ENCODE assay signal across 12 cellular contexts in genomic region chr15:40063563-40064011, GRCh38. TPM values are rescaled to one million over a fixed set of nuclear protein-coding genes. Genes with fewer than 3 reads are reported as not detected.
DNase-seq lines count a peak whose midpoint lies in the region; ATAC-seq and TF ChIP-seq lines count a peak whose summit lies in the region.
"Had no signal": no experiment of that assay in that cellular context is flagged by ENCODE, and none has a peak within 500 bp of the region (broad histone marks: within the 10 kb centered on the region; RNA-seq: fewer than 3 reads in every experiment).

No MANE protein-coding gene starts in this region.

- no peak overlapping the region for H3K4me3 Mint-ChIP-seq in activated CD8-positive, alpha-beta T cell treated with anti-CD3 and anti-CD28 coated beads for 36 hours
- no peak overlapping the region for H3K4me3 Mint-ChIP-seq in activated CD8-positive, alpha-beta T cell treated with anti-CD3 and anti-CD28 coated beads, Interleukin-2, amount 10 ng/mL, durations not matched to agents 7 days and 5 days

- CTCF ChIA-PET in activated CD8-positive, alpha-beta T cell treated with anti-CD3 and anti-CD28 coated beads for 36 hours (lab: Charles Lee) = interaction anchor here (1.3 to 7.0 kb wide), 2 partner anchors 40 to 210 kb away, joined by 4 to 53 read pairs; no protein-coding TSS in a partner anchor
- CTCF ChIA-PET in activated CD8-positive, alpha-beta T cell treated with anti-CD3 and anti-CD28 coated beads, Interleukin-2, amount 10 ng/mL, durations not matched to agents 7 days and 5 days (lab: Charles Lee) = interaction anchor here (0.8 to 3.1 kb wide), 4 partner anchors 9 to 43 kb away, joined by 3 to 12 read pairs (median 3); no protein-coding TSS in a partner anchor
- CTCF ChIA-PET in Panc1 (lab: Charles Lee) = no interaction called here

- H3K9me3 Mint-ChIP-seq in activated CD8-positive, alpha-beta T cell treated with anti-CD3 and anti-CD28 coated beads for 36 hours = no peaks in the 10 kb centered on the region
- H3K9me3 Mint-ChIP-seq in activated CD8-positive, alpha-beta T cell treated with anti-CD3 and anti-CD28 coated beads, Interleukin-2, amount 10 ng/mL, durations not matched to agents 7 days and 5 days (ENCODE audit: insufficient read depth) = no peaks in the 10 kb centered on the region

- in situ Hi-C loops in Panc1 (cut with HindIII; ENCODE audit: low pct_unique_long_range_greater_than_20kb, low sequenced_read_pairs) = no loop called here

- H3K27ac ChIP-seq in Panc1 (ENCODE audit: low read length) = no peak overlapping the region
- no peak overlapping the region for H3K27ac ChIP-seq in esophagus squamous epithelium
- H3K27ac ChIP-seq: C4-2B, suprapubic skin had no signal

- no peak for DNase-seq in activated CD8-positive, alpha-beta T cell treated with anti-CD3 and anti-CD28 coated beads for 36 hours
- no peak for DNase-seq in activated CD8-positive, alpha-beta T cell treated with anti-CD3 and anti-CD28 coated beads, Interleukin-2, amount 10 ng/mL, durations not matched to agents 7 days and 5 days
- DNase-seq in Panc1 (ENCODE audit: low read depth, low spot score) = peak; percentile 88
- peak; percentile 36 for DNase-seq in fibroblast of pulmonary artery (ENCODE audit: low read depth)
- peak; percentile 36 for DNase-seq in skeletal muscle cell (ENCODE audit: low read depth)
- no peak for DNase-seq in esophagus squamous epithelium (lab: John Stamatoyannopoulos, UW)
- no peak for DNase-seq in NCI-H2107 (lab: John Stamatoyannopoulos, UW)

- WGBS in esophagus squamous epithelium, 2 donors = no CpG with 5 or more reads among the region's 2 CpGs

- H3K9me3 ChIP-seq in Panc1 (ENCODE audit: control insufficient read depth, insufficient read depth, low read depth, low read length) = no peaks in the 10 kb centered on the region
- no peaks in the 10 kb centered on the region for H3K9me3 ChIP-seq in esophagus squamous epithelium
- H3K9me3 ChIP-seq: Peyer's patch, suprapubic skin had no signal

- no peak for TF ChIP-seq CTCF in activated CD8-positive, alpha-beta T cell treated with anti-CD3 and anti-CD28 coated beads for 36 hours (IDR thresholded peaks at IDR 0.05)
- no peak for TF ChIP-seq CTCF in Panc1 (IDR thresholded peaks at IDR 0.05)
- no peak for TF ChIP-seq CTCF in fibroblast of pulmonary artery (IDR thresholded peaks at IDR 0.05; ENCODE audit: low read length, missing control alignments)
- TF ChIP-seq CTCF in esophagus squamous epithelium (IDR thresholded peaks at IDR 0.05) = no peak

- POLR2A ChIA-PET in activated CD8-positive, alpha-beta T cell treated with anti-CD3 and anti-CD28 coated beads for 36 hours (lab: Charles Lee) = interaction anchor here (0.9 to 2.5 kb wide), 4 partner anchors 9 to 18 kb away, joined by 3 to 8 read pairs (median 4); no protein-coding TSS in a partner anchor
- POLR2A ChIA-PET in activated CD8-positive, alpha-beta T cell treated with anti-CD3 and anti-CD28 coated beads, Interleukin-2, amount 10 ng/mL, durations not matched to agents 7 days and 5 days (lab: Charles Lee) = interaction anchor here (0.8 kb wide), 1 partner anchor 9 kb away, joined by 3 read pairs; no protein-coding TSS in a partner anchor
- POLR2A ChIA-PET in Panc1 (lab: Charles Lee) = no interaction called here

- H3K36me3 Mint-ChIP-seq in activated CD8-positive, alpha-beta T cell treated with anti-CD3 and anti-CD28 coated beads for 36 hours (ENCODE audit: low read depth) = peaks cover 5% of the 10 kb centered on the region
- H3K36me3 Mint-ChIP-seq in activated CD8-positive, alpha-beta T cell treated with anti-CD3 and anti-CD28 coated beads, Interleukin-2, amount 10 ng/mL, durations not matched to agents 7 days and 5 days (ENCODE audit: low read depth) = peaks cover 11% of the 10 kb centered on the region

- H3K4me1 Mint-ChIP-seq in activated CD8-positive, alpha-beta T cell treated with anti-CD3 and anti-CD28 coated beads for 36 hours (ENCODE audit: low read depth) = peaks cover 26% of the 10 kb centered on the region
- H3K4me1 Mint-ChIP-seq in activated CD8-positive, alpha-beta T cell treated with anti-CD3 and anti-CD28 coated beads, Interleukin-2, amount 10 ng/mL, durations not matched to agents 7 days and 5 days (ENCODE audit: low read depth) = peaks cover 21% of the 10 kb centered on the region

- no peaks in the 10 kb centered on the region for H3K27me3 Mint-ChIP-seq in activated CD8-positive, alpha-beta T cell treated with anti-CD3 and anti-CD28 coated beads for 36 hours
- H3K27me3 Mint-ChIP-seq in activated CD8-positive, alpha-beta T cell treated with anti-CD3 and anti-CD28 coated beads, Interleukin-2, amount 10 ng/mL, durations not matched to agents 7 days and 5 days (ENCODE audit: low read depth) = no peaks in the 10 kb centered on the region

- no peaks in the 10 kb centered on the region for H3K27me3 ChIP-seq in Panc1 (ENCODE audit: control insufficient read depth, insufficient read depth, low read length)
- peaks cover 0 to 49% (median 0%) of the 10 kb centered on the region in 4 donors for H3K27me3 ChIP-seq in esophagus squamous epithelium
- H3K27me3 ChIP-seq: Peyer's patch, suprapubic skin had no signal

- H3K4me3 ChIP-seq in Panc1 (ENCODE audit: low read depth in 2 of 2, low read length in 2 of 2) (no peak overlapping the region), fibroblast of pulmonary artery (replicated peaks; ENCODE audit: low read depth, low read length) (no peak overlapping the region), skeletal muscle cell (ENCODE audit: low read depth, low read length) (no peak overlapping the region), esophagus squamous epithelium (no peak overlapping the region)
- H3K4me3 ChIP-seq: Peyer's patch, skin epidermis, suprapubic skin had no signal

- ATAC-seq in activated CD8-positive, alpha-beta T cell treated with anti-CD3 and anti-CD28 coated beads for 36 hours = no peak
- no peak for ATAC-seq in activated CD8-positive, alpha-beta T cell treated with anti-CD3 and anti-CD28 coated beads, Interleukin-2, amount 10 ng/mL, durations not matched to agents 7 days and 5 days
- peak; percentile 64 for ATAC-seq in Panc1
- ATAC-seq in HG03097 (IDR thresholded peaks at IDR 0.05; ENCODE audit: low FRiP score, unreplicated experiment) = no peak

- H3K4me1 ChIP-seq in Panc1 (ENCODE audit: control insufficient read depth, insufficient read depth, low read length) = peaks cover 25% of the 10 kb centered on the region
- peaks cover 4 to 38% (median 7%) of the 10 kb centered on the region in 3 donors for H3K4me1 ChIP-seq in esophagus squamous epithelium

- no TSS peak for BruUV-seq in Panc1 (replicated peaks; lab: Mats Ljungman, UMichigan)

- no peak for TF ChIP-seq POLR2A in esophagus squamous epithelium (IDR thresholded peaks at IDR 0.05)

- peak overlapping the region; percentile 8 for H3K27ac Mint-ChIP-seq in activated CD8-positive, alpha-beta T cell treated with anti-CD3 and anti-CD28 coated beads for 36 hours
- H3K27ac Mint-ChIP-seq in activated CD8-positive, alpha-beta T cell treated with anti-CD3 and anti-CD28 coated beads, Interleukin-2, amount 10 ng/mL, durations not matched to agents 7 days and 5 days = no peak overlapping the region

- H3K36me3 ChIP-seq in Panc1 (ENCODE audit: control insufficient read depth, insufficient read depth, low read length) (no peaks in the 10 kb centered on the region), esophagus squamous epithelium (no peaks in the 10 kb centered on the region)
- H3K36me3 ChIP-seq: Peyer's patch, suprapubic skin had no signal

- intact Hi-C loops in activated CD8-positive, alpha-beta T cell treated with anti-CD3 and anti-CD28 coated beads for 36 hours (cut with micrococcal nuclease) = no loop called here
- intact Hi-C loops in Panc1 (cut with micrococcal nuclease; ENCODE audit: unreplicated experiment) = no loop called here
- intact Hi-C loops in esophagus squamous epithelium (cut with DNase I) = no loop called here

RNA-seq across cellular contexts. Expression of gene SRP14, which starts 24.6 kb away (rescaled TPM):
- total RNA-seq in activated CD8-positive, alpha-beta T cell treated with anti-CD3 and anti-CD28 coated beads for 36 hours = 100 to 1,000 TPM; 147 to 152 TPM
- 100 to 1,000 TPM; 178 to 182 TPM for total RNA-seq in activated CD8-positive, alpha-beta T cell treated with anti-CD3 and anti-CD28 coated beads, Interleukin-2, amount 10 ng/mL, durations not matched to agents 7 days and 5 days
- 166 TPM for total RNA-seq in Panc1 (2021; ENCODE audit: unreplicated experiment)
- 372 TPM for polyA plus RNA-seq in Panc1 (2012; ENCODE audit: insufficient read length)
- total RNA-seq in esophagus squamous epithelium = 100 to 1,000 TPM; 177 to 369 (median 237) TPM

RNA-seq across cellular contexts. Expression of gene BMF, which starts 45.1 kb away (rescaled TPM):
- total RNA-seq in activated CD8-positive, alpha-beta T cell treated with anti-CD3 and anti-CD28 coated beads for 36 hours = 1 to 10 TPM; 4.2 to 4.3 TPM
- 1 to 10 TPM; 2.2 to 4.0 TPM for total RNA-seq in activated CD8-positive, alpha-beta T cell treated with anti-CD3 and anti-CD28 coated beads, Interleukin-2, amount 10 ng/mL, durations not matched to agents 7 days and 5 days
- total RNA-seq in Panc1 (2021; ENCODE audit: unreplicated experiment) (7.8 TPM), esophagus squamous epithelium (1 to 10 TPM in 2 of 4 donors, under 1 TPM in 2; 0.31 to 4.4 (median 1.4) TPM)
- 9.4 TPM for polyA plus RNA-seq in Panc1 (2012; ENCODE audit: insufficient read length)

Comparison
In these comparisons a context has a peak if more than half of its experiments do, and no peak if none do; other contexts are left out.
1. DNase-seq: peak in Panc1 (single experiment), fibroblast of pulmonary artery (single experiment) and skeletal muscle cell (single experiment); none in activated CD8-positive, alpha-beta T cell treated with anti-CD3 and anti-CD28 coated beads for 36 hours (single experiment), activated CD8-positive, alpha-beta T cell treated with anti-CD3 and anti-CD28 coated beads, Interleukin-2, amount 10 ng/mL, durations not matched to agents 7 days and 5 days (single experiment), esophagus squamous epithelium (single experiment) and NCI-H2107 (single experiment).